24 cellular contexts compared by ENCODE assay signal in the genomic region with DNA sequence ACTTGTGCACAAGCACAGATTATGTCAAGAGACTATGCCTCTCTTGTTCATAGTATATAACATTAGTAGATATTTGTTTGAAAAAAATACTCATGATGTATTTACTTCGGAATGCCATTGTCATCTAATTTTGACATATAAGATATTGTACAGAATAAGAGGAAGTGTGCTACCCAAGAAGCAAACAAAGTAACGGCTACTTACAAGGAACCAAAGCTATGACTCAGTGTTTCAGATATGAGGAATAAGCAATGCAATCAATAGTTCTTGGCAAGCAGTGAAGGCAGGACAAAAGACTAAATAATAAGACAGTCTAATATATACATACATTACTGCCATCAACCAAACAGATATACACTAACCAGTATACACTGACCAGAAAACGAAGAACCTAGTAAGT.
DNase-seq lines count a peak whose midpoint lies in the region; ATAC-seq and TF ChIP-seq lines count a peak whose summit lies in the region.
"Had no signal": no experiment of that assay in that cellular context is flagged by ENCODE, and none has a peak within 500 bp of the region (broad histone marks: within the 10 kb centered on the region; RNA-seq: fewer than 3 reads in every experiment).

No MANE protein-coding gene starts in this region.

- H3K4me3 ChIP-seq in astrocyte of the cerebellum (ENCODE audit: low read depth, low read length): no peak overlapping the region
- no peak overlapping the region for H3K4me3 ChIP-seq in fibroblast of villous mesenchyme (ENCODE audit: low read depth, low read length)
- H3K4me3 ChIP-seq: GM23248, tibial nerve had no signal

- TF ChIP-seq CTCF in astrocyte of the cerebellum (IDR thresholded peaks at IDR 0.05; ENCODE audit: low read depth, low read length, missing control alignments) (no peak), fibroblast of villous mesenchyme (IDR thresholded peaks at IDR 0.05; ENCODE audit: insufficient read depth, low read depth, low read length) (no peak)

- in situ Hi-C loops in astrocyte of the cerebellum (cut with HindIII; ENCODE audit: low sequenced_read_pairs): no loop called here
- in situ Hi-C loops in G401 (cut with HindIII; ENCODE audit: low sequenced_read_pairs): no loop called here

- DNase-seq in MV-4-11 (lab: John Stamatoyannopoulos, UW): peak; percentile 18
- DNase-seq in astrocyte of the cerebellum (ENCODE audit: low read depth): peak; percentile 3
- DNase-seq in fibroblast of villous mesenchyme (ENCODE audit: low read depth): peak; percentile 10
- no peak for DNase-seq in SIG-M5 (lab: John Stamatoyannopoulos, UW)
- no peak for DNase-seq in glomerular visceral epithelial cell (ENCODE audit: extremely low spot score)
- DNase-seq in G401 (ENCODE audit: low spot score): no peak
- DNase-seq: activated CD4-positive, alpha-beta T cell treated with anti-CD3 and anti-CD28 coated beads for 36 hours; activated CD8-positive, alpha-beta T cell treated with anti-CD3 and anti-CD28 coated beads, Interleukin-2, amount 10 ng/mL, durations not matched to agents 7 days and 5 days; activated naive CD4-positive, alpha-beta T cell treated with anti-CD3 and anti-CD28 coated beads, Interleukin-2, amount 50 U/mL, for 16 hours; brain microvascular endothelial cell; DMS79 treated with DMSO at 0.1 percent for 48 hours; GM23248; head of caudate nucleus; naive thymus-derived CD4-positive, alpha-beta T cell; NCI-H1417; NCI-H2081; NCI-H2227 treated with DMSO at 0.1 percent for 48 hours; NCI-H526; stimulated activated CD4-positive, alpha-beta T cell treated with anti-CD3 and anti-CD28 coated beads, Interleukin-15, amount 100 ng/mL, for 24 hours; stimulated activated CD4-positive, alpha-beta T cell treated with anti-CD3 and anti-CD28 coated beads, Interleukin-4, amount 100 ng/mL, for 4 hours; T-helper 2 cell had no signal

- ATAC-seq in GM21390 (IDR thresholded peaks at IDR 0.05; ENCODE audit: unreplicated experiment): no peak
- ATAC-seq: activated CD4-positive, alpha-beta T cell treated with anti-CD3 and anti-CD28 coated beads for 36 hours; activated CD8-positive, alpha-beta T cell treated with anti-CD3 and anti-CD28 coated beads, Interleukin-2, amount 10 ng/mL, durations not matched to agents 7 days and 5 days; activated T-helper 17 cell treated with anti-CD3 and anti-CD28 coated beads, Interleukin-2, amount 50 U/mL, for 72 hours; naive thymus-derived CD4-positive, alpha-beta T cell had no signal

Comparison
In these comparisons a context has a peak if more than half of its experiments do, and no peak if none do; other contexts are left out.
1. DNase-seq: peak in MV-4-11 (single experiment), astrocyte of the cerebellum (single experiment) and fibroblast of villous mesenchyme (single experiment); none in SIG-M5 (single experiment), glomerular visceral epithelial cell (single experiment) and G401 (single experiment).